ENCODE assay signal across 8 cellular contexts in genomic region chr2:238285653-238286082, GRCh38. TPM values are rescaled to one million over a fixed set of nuclear protein-coding genes. Genes with fewer than 3 reads are reported as not detected.
DNase-seq lines count a peak whose midpoint lies in the region; TF ChIP-seq lines count a peak whose summit lies in the region.

No MANE protein-coding gene starts in this region.

- peaks cover 0 to 5% of the 10 kb centered on the region in 2 donors for H3K36me3 ChIP-seq in esophagus (ENCODE audit: control insufficient read depth in 2 of 2, insufficient read depth in 2 of 2, low read length in 1 of 2)
- no peaks in the 10 kb centered on the region for H3K36me3 ChIP-seq in CD8-positive, alpha-beta memory T cell (ENCODE audit: insufficient read depth, low read length)

- H3K27ac Mint-ChIP-seq in nephron: peak overlapping the region; percentile 67 to 85 (median 82)
- H3K27ac Mint-ChIP-seq in CD8-positive, alpha-beta memory T cell: peak overlapping the region in 2 of 8 donors; percentile 55 to 88

- no peak overlapping the region for H3K4me3 ChIP-seq in esophagus (ENCODE audit: low read depth in 1 of 2, low read length in 2 of 2)
- H3K4me3 ChIP-seq in CD8-positive, alpha-beta memory T cell (ENCODE audit: low read length): no peak overlapping the region

- WGBS in esophagus, 2 donors: 21 to 23% methylated on average over 7 of the region's 7 CpGs

- H3K9me3 ChIP-seq in esophagus (ENCODE audit: control insufficient read depth in 2 of 2, insufficient read depth in 1 of 2, low read depth in 1 of 2, low read length in 1 of 2): no peaks in the 10 kb centered on the region
- H3K9me3 ChIP-seq in CD8-positive, alpha-beta memory T cell (ENCODE audit: low read length): no peaks in the 10 kb centered on the region

- CTCF ChIA-PET in CD8-positive, alpha-beta memory T cell (lab: Charles Lee): interaction anchor here (1.1 to 2.6 kb wide), 2 partner anchors 23 to 363 kb away, joined by 3 to 7 read pairs; no protein-coding TSS in a partner anchor

- DNase-seq in COLO668 (lab: John Stamatoyannopoulos, UW; ENCODE audit: unreplicated experiment): peak; percentile 88
- peak; percentile 65 for DNase-seq in NCI-H748 treated with DMSO at 0.1 percent for 48 hours (lab: John Stamatoyannopoulos, UW)
- no peak for DNase-seq in NK-92 treated with Interleukin-12 subunit alpha and Interleukin-12 subunit beta, amount 100 ng/mL, for 24 hours (lab: John Stamatoyannopoulos, UW)
- no peak for DNase-seq in cerebellum (ENCODE audit: low spot score)
- DNase-seq in NCI-H1694 treated with DMSO at 0.1 percent for 48 hours (lab: John Stamatoyannopoulos, UW): no peak
- DNase-seq in CD8-positive, alpha-beta memory T cell: no peak

- H3K27me3 ChIP-seq in esophagus (ENCODE audit: control insufficient read depth in 1 of 2, insufficient read depth in 2 of 2, low read length in 2 of 2): no peaks in the 10 kb centered on the region
- H3K27me3 ChIP-seq in CD8-positive, alpha-beta memory T cell (ENCODE audit: insufficient read depth, low read length, poor library complexity, severe bottlenecking): no peaks in the 10 kb centered on the region

- H3K4me1 ChIP-seq in esophagus (ENCODE audit: control insufficient read depth in 2 of 2, insufficient read depth in 2 of 2, low read length in 1 of 2): peaks cover 18 to 31% of the 10 kb centered on the region in 2 donors
- peaks cover 23% of the 10 kb centered on the region for H3K4me1 ChIP-seq in CD8-positive, alpha-beta memory T cell (ENCODE audit: insufficient read depth, low read length)

- no peak for TF ChIP-seq CTCF in nephron (IDR thresholded peaks at IDR 0.05; ENCODE audit: unreplicated experiment in 3 of 3)

- no peaks in the 10 kb centered on the region for H3K9me3 Mint-ChIP-seq in nephron
- no peaks in the 10 kb centered on the region for H3K9me3 Mint-ChIP-seq in CD8-positive, alpha-beta memory T cell

- peak overlapping the region; percentile 84 to 85 (median 85) for H3K4me3 Mint-ChIP-seq in nephron
- H3K4me3 Mint-ChIP-seq in CD8-positive, alpha-beta memory T cell: peak overlapping the region in 1 of 7 donors; percentile 39

- H3K27me3 Mint-ChIP-seq in nephron (ENCODE audit: low read depth): no peaks in the 10 kb centered on the region
- no peaks in the 10 kb centered on the region for H3K27me3 Mint-ChIP-seq in CD8-positive, alpha-beta memory T cell

- peaks cover 53% of the 10 kb centered on the region for H3K4me1 Mint-ChIP-seq in nephron
- peaks cover 41 to 69% (median 44%) of the 10 kb centered on the region in 3 donors for H3K4me1 Mint-ChIP-seq in CD8-positive, alpha-beta memory T cell

- H3K36me3 Mint-ChIP-seq in nephron (ENCODE audit: low read depth): peaks cover 4% of the 10 kb centered on the region
- H3K36me3 Mint-ChIP-seq in CD8-positive, alpha-beta memory T cell: peaks cover 0 to 5% (median 0%) of the 10 kb centered on the region in 3 donors

- POLR2A ChIA-PET in CD8-positive, alpha-beta memory T cell (lab: Charles Lee): no interaction called here

- H3K27ac ChIP-seq in esophagus (ENCODE audit: low read depth in 2 of 2, low read length in 1 of 2): peak overlapping the region; percentile 98 to 99
- H3K27ac ChIP-seq in CD8-positive, alpha-beta memory T cell (ENCODE audit: low read depth, low read length): no peak overlapping the region

RNA-seq across cellular contexts. Expression of gene PER2, which starts 2.7 kb away (rescaled TPM):
- 10 to 100 TPM in 1 of 2 donors, 1 to 10 TPM in 1; 4.9 to 12.6 TPM for polyA plus RNA-seq in esophagus
- 7.5 TPM for total RNA-seq in cerebellum
- total RNA-seq in CD8-positive, alpha-beta memory T cell: 10 to 100 TPM; 12.9 to 14.2 TPM
- 4.3 TPM for polyA plus RNA-seq in CD8-positive, alpha-beta memory T cell

RNA-seq across cellular contexts. Expression of gene TRAF3IP1, which starts 34.6 kb away (rescaled TPM):
- polyA plus RNA-seq in esophagus: 1 to 10 TPM; 3.2 to 4.8 TPM
- total RNA-seq in cerebellum: 12.2 TPM
- 10 to 100 TPM; 14.7 to 15.9 TPM for total RNA-seq in CD8-positive, alpha-beta memory T cell
- 10.2 TPM for polyA plus RNA-seq in CD8-positive, alpha-beta memory T cell

RNA-seq across cellular contexts. Expression of gene HES6, which starts 45.8 kb away (rescaled TPM):
- polyA plus RNA-seq in esophagus: 1 to 10 TPM; 2.5 to 3.0 TPM
- total RNA-seq in cerebellum: 45.3 TPM
- 1 to 10 TPM; 4.7 to 5.1 TPM for total RNA-seq in CD8-positive, alpha-beta memory T cell
- polyA plus RNA-seq in CD8-positive, alpha-beta memory T cell: 2.2 TPM

Comparison
In these comparisons a context has a peak if more than half of its experiments do, and no peak if none do; other contexts are left out.
1. DNase-seq: peak in COLO668 (single experiment) and NCI-H748 treated with DMSO at 0.1 percent for 48 hours (single experiment); none in NK-92 treated with Interleukin-12 subunit alpha and Interleukin-12 subunit beta, amount 100 ng/mL, for 24 hours (single experiment), cerebellum (single experiment), NCI-H1694 treated with DMSO at 0.1 percent for 48 hours (single experiment) and CD8-positive, alpha-beta memory T cell (0 of 5).